ENCODE assay signal across 19 cellular contexts in the genomic region with DNA sequence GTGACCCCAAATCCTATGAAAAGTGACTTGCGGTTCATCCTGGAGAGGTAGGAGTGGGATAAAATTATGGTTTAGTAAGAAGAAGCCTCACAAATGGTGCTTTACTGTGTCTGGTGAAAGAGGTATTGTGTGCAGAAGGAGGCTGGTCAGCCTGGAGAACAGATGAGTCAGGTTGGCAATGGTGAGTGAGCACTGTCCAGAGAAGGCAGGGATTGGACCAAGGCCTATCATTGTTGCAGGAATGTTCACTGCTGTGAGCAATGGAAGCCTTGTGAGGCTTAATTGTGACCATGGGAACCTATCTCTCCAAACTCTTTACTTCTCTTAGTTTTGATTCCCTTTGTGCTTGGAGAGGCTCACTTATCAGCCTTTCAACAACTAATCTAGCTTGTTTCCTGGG.
DNase-seq lines count a peak whose midpoint lies in the region; ATAC-seq and TF ChIP-seq lines count a peak whose summit lies in the region.
"Had no signal": no experiment of that assay in that cellular context is flagged by ENCODE, and none has a peak within 500 bp of the region (broad histone marks: within the 10 kb centered on the region; RNA-seq: fewer than 3 reads in every experiment).

No MANE protein-coding gene starts in this region.

- peaks cover 6% of the 10 kb centered on the region for H3K4me1 ChIP-seq in RWPE2 (ENCODE audit: insufficient read depth, poor library complexity, severe bottlenecking)
- peaks cover 0 to 6% of the 10 kb centered on the region in 2 donors for H3K4me1 ChIP-seq in neuronal stem cell (ENCODE audit: control insufficient read depth in 2 of 2, insufficient read depth in 1 of 2, low read depth in 1 of 2, low read length in 2 of 2)
- H3K4me1 ChIP-seq: gastrocnemius medialis, right lobe of liver had no signal

- H3K27me3 Mint-ChIP-seq in activated T-helper 1 cell treated with anti-CD3 and anti-CD28 coated beads, Interleukin-12 subunit alpha, Interleukin-12 subunit beta, Interleukin-2, Interleukin-4 antibody, amounts not matched to agents 30 ng/mL and 10 ng/mL and 1 ng/mL, durations not matched to agents 14 hours and 24 hours and 36 hours (ENCODE audit: insufficient read depth): peaks cover 9% of the 10 kb centered on the region

- no peak overlapping the region for H3K18ac ChIP-seq in neuronal stem cell (ENCODE audit: low read length)

- H3K9me3 ChIP-seq in RWPE2 (ENCODE audit: severe bottlenecking) (no peaks in the 10 kb centered on the region), neuronal stem cell (replicated peaks in 1 of 2; ENCODE audit: control insufficient read depth in 2 of 2, insufficient read depth in 1 of 2, low read depth in 1 of 2, low read length in 2 of 2) (no peaks in the 10 kb centered on the region)
- H3K9me3 ChIP-seq: gastrocnemius medialis, right lobe of liver had no signal

- no peak overlapping the region for H3K27ac ChIP-seq in RWPE2 (ENCODE audit: poor library complexity, severe bottlenecking)
- no peak overlapping the region for H3K27ac ChIP-seq in epithelial cell of prostate
- no peak overlapping the region for H3K27ac ChIP-seq in neuronal stem cell (replicated peaks; ENCODE audit: low read length)
- H3K27ac ChIP-seq: gastrocnemius medialis, right lobe of liver had no signal

- no peak overlapping the region for H2AFZ ChIP-seq in neuronal stem cell (ENCODE audit: low read length)

- H2BK5ac ChIP-seq in neuronal stem cell (ENCODE audit: low read length): no peak overlapping the region

- no peak overlapping the region for H3K4me2 ChIP-seq in neuronal stem cell (ENCODE audit: insufficient read depth, low read length, poor library complexity, severe bottlenecking)

- no peak for TF ChIP-seq CTCF in RWPE2 (IDR thresholded peaks at IDR 0.05; ENCODE audit: poor library complexity, severe bottlenecking)

- no peak overlapping the region for H3K4ac ChIP-seq in neuronal stem cell (ENCODE audit: low read length)

- no peak overlapping the region for H3K23ac ChIP-seq in neuronal stem cell (ENCODE audit: low read depth, low read length, poor library complexity)

- no peak overlapping the region for H2BK15ac ChIP-seq in neuronal stem cell (ENCODE audit: low read length)

- no peak overlapping the region for H3K4me3 ChIP-seq in RWPE2 (ENCODE audit: severe bottlenecking)
- H3K4me3 ChIP-seq in neuronal stem cell (ENCODE audit: low read length in 2 of 2): no peak overlapping the region
- H3K4me3 ChIP-seq: gastrocnemius medialis, right lobe of liver had no signal

- H3K36me3 ChIP-seq in RWPE2 (ENCODE audit: low read depth) (no peaks in the 10 kb centered on the region), neuronal stem cell (replicated peaks in 1 of 2; ENCODE audit: control insufficient read depth in 2 of 2, insufficient read depth in 2 of 2, low read length in 2 of 2) (no peaks in the 10 kb centered on the region)
- H3K36me3 ChIP-seq: gastrocnemius medialis, right lobe of liver had no signal

- peak; percentile 68; the same call in 2 of the 3 replicates for ATAC-seq in RWPE2 (ENCODE audit: low read depth)
- ATAC-seq: gastrocnemius medialis, right lobe of liver had no signal

- no peak overlapping the region for H3K9ac ChIP-seq in neuronal stem cell (ENCODE audit: low read depth, low read length, poor library complexity)

- H2BK120ac ChIP-seq in neuronal stem cell (ENCODE audit: low read depth, low read length): no peak overlapping the region

- no peak overlapping the region for H4K91ac ChIP-seq in neuronal stem cell (ENCODE audit: low read depth, low read length, poor library complexity)

- H3K27me3 ChIP-seq in RWPE2 (ENCODE audit: insufficient read depth, poor library complexity, severe bottlenecking) (no peaks in the 10 kb centered on the region), neuronal stem cell (ENCODE audit: control insufficient read depth in 3 of 3, insufficient read depth in 3 of 3, low read depth in 1 of 3, low read length in 3 of 3) (no peaks in the 10 kb centered on the region)
- H3K27me3 ChIP-seq: gastrocnemius medialis, right lobe of liver had no signal

- H3K36me3 Mint-ChIP-seq in activated T-helper 1 cell treated with anti-CD3 and anti-CD28 coated beads, Interleukin-12 subunit alpha, Interleukin-12 subunit beta, Interleukin-2, Interleukin-4 antibody, amounts not matched to agents 30 ng/mL and 10 ng/mL and 1 ng/mL, durations not matched to agents 14 hours and 24 hours and 36 hours (ENCODE audit: low read depth): no peaks in the 10 kb centered on the region
- H3K36me3 Mint-ChIP-seq: activated naive CD4-positive, alpha-beta T cell treated with anti-CD3 and anti-CD28 coated beads, Interleukin-2, amount 10 ng/mL, durations not matched to agents 7 days and 5 days; brain had no signal

- no peak overlapping the region for H2BK12ac ChIP-seq in neuronal stem cell (ENCODE audit: low read length)

- WGBS in neuronal stem cell (ENCODE audit: extremely low coverage in 2 of 2, insufficient read length in 2 of 2, insufficient replicate concordance in 1 of 2), 2 donors: no CpG with 5 or more reads among the region's 1 CpG

- H3K14ac ChIP-seq in neuronal stem cell (ENCODE audit: low read length): no peak overlapping the region

- DNase-seq in ELR (ENCODE audit: low read depth): peak; percentile 68
- DNase-seq in RWPE2 (ENCODE audit: low spot score): no peak
- peak; percentile 16 for DNase-seq in epithelial cell of prostate (ENCODE audit: low read depth, low spot score)
- DNase-seq in neuronal stem cell (ENCODE audit: low spot score): no peak
- DNase-seq in NCI-H128 (lab: John Stamatoyannopoulos, UW; ENCODE audit: unreplicated experiment): no peak
- no peak for DNase-seq in activated T-helper 1 cell treated with anti-CD3 and anti-CD28 coated beads, Interleukin-12 subunit alpha, Interleukin-12 subunit beta, Interleukin-2, Interleukin-4 antibody, amounts not matched to agents 30 ng/mL and 10 ng/mL and 1 ng/mL, durations not matched to agents 14 hours and 24 hours and 36 hours (ENCODE audit: low spot score)
- DNase-seq in activated CD8-positive, alpha-beta memory T cell treated with anti-CD3 and anti-CD28 coated beads, Interleukin-2, amount 50 U/mL, for 48 hours: no peak
- no peak for DNase-seq in NAMALWA (ENCODE audit: low spot score)
- DNase-seq: activated CD8-positive, alpha-beta memory T cell treated with anti-CD3 and anti-CD28 coated beads, Interleukin-2, amount 50 U/mL, for 4 hours; activated naive CD4-positive, alpha-beta T cell treated with anti-CD3 and anti-CD28 coated beads, Interleukin-2, amount 10 ng/mL, durations not matched to agents 7 days and 5 days; effector CD8-positive, alpha-beta T cell; gastrocnemius medialis; H7; NCI-H1694 treated with DMSO at 0.1 percent for 48 hours; NCI-H446; right lobe of liver; stimulated activated CD4-positive, alpha-beta T cell treated with anti-CD3 and anti-CD28 coated beads, Interleukin-1b, Interleukin-23, amount 100 ng/mL, for 48 hours had no signal

- H4K8ac ChIP-seq in neuronal stem cell (ENCODE audit: low read depth, low read length): peak overlapping the region; percentile 52

- no peak overlapping the region for H2AK5ac ChIP-seq in neuronal stem cell (ENCODE audit: low read depth, low read length)

- H3K4me3 Mint-ChIP-seq in activated T-helper 1 cell treated with anti-CD3 and anti-CD28 coated beads, Interleukin-12 subunit alpha, Interleukin-12 subunit beta, Interleukin-2, Interleukin-4 antibody, amounts not matched to agents 30 ng/mL and 10 ng/mL and 1 ng/mL, durations not matched to agents 14 hours and 24 hours and 36 hours: no peak overlapping the region
- H3K4me3 Mint-ChIP-seq: activated naive CD4-positive, alpha-beta T cell treated with anti-CD3 and anti-CD28 coated beads, Interleukin-2, amount 10 ng/mL, durations not matched to agents 7 days and 5 days; brain; T-helper 2 cell treated with Interferon-gamma antibody and Interleukin-4, amounts not matched to agents 5 μg/mL and 100 μg/mL, for 36 hours had no signal

- H3K9me3 Mint-ChIP-seq in activated T-helper 1 cell treated with anti-CD3 and anti-CD28 coated beads, Interleukin-12 subunit alpha, Interleukin-12 subunit beta, Interleukin-2, Interleukin-4 antibody, amounts not matched to agents 30 ng/mL and 10 ng/mL and 1 ng/mL, durations not matched to agents 14 hours and 24 hours and 36 hours: no peaks in the 10 kb centered on the region
- H3K9me3 Mint-ChIP-seq: activated naive CD4-positive, alpha-beta T cell treated with anti-CD3 and anti-CD28 coated beads, Interleukin-2, amount 10 ng/mL, durations not matched to agents 7 days and 5 days; brain; T-helper 2 cell treated with Interferon-gamma antibody and Interleukin-4, amounts not matched to agents 5 μg/mL and 100 μg/mL, for 36 hours had no signal

- no peak overlapping the region for H3K27ac Mint-ChIP-seq in activated T-helper 1 cell treated with anti-CD3 and anti-CD28 coated beads, Interleukin-12 subunit alpha, Interleukin-12 subunit beta, Interleukin-2, Interleukin-4 antibody, amounts not matched to agents 30 ng/mL and 10 ng/mL and 1 ng/mL, durations not matched to agents 14 hours and 24 hours and 36 hours
- H3K27ac Mint-ChIP-seq: activated naive CD4-positive, alpha-beta T cell treated with anti-CD3 and anti-CD28 coated beads, Interleukin-2, amount 10 ng/mL, durations not matched to agents 7 days and 5 days; brain; T-helper 2 cell treated with Interferon-gamma antibody and Interleukin-4, amounts not matched to agents 5 μg/mL and 100 μg/mL, for 36 hours had no signal

- intact Hi-C loops in activated T-helper 1 cell treated with anti-CD3 and anti-CD28 coated beads, Interleukin-12 subunit alpha, Interleukin-12 subunit beta, Interleukin-2, Interleukin-4 antibody, amounts not matched to agents 30 ng/mL and 10 ng/mL and 1 ng/mL, durations not matched to agents 14 hours and 24 hours and 36 hours (cut with micrococcal nuclease): no loop called here

- peaks cover 2% of the 10 kb centered on the region for H3K4me1 Mint-ChIP-seq in activated T-helper 1 cell treated with anti-CD3 and anti-CD28 coated beads, Interleukin-12 subunit alpha, Interleukin-12 subunit beta, Interleukin-2, Interleukin-4 antibody, amounts not matched to agents 30 ng/mL and 10 ng/mL and 1 ng/mL, durations not matched to agents 14 hours and 24 hours and 36 hours (ENCODE audit: low read depth)

- no peaks in the 10 kb centered on the region for H3K79me1 ChIP-seq in neuronal stem cell (ENCODE audit: low read depth, low read length)

Comparison
In these comparisons a context has a peak if more than half of its experiments do, and no peak if none do; other contexts are left out.
1. DNase-seq: peak in ELR (single experiment) and epithelial cell of prostate (single experiment); none in RWPE2 (single experiment), neuronal stem cell (single experiment), NCI-H128 (single experiment), activated T-helper 1 cell treated with anti-CD3 and anti-CD28 coated beads, Interleukin-12 subunit alpha, Interleukin-12 subunit beta, Interleukin-2, Interleukin-4 antibody, amounts not matched to agents 30 ng/mL and 10 ng/mL and 1 ng/mL, durations not matched to agents 14 hours and 24 hours and 36 hours (single experiment), activated CD8-positive, alpha-beta memory T cell treated with anti-CD3 and anti-CD28 coated beads, Interleukin-2, amount 50 U/mL, for 48 hours (single experiment) and NAMALWA (single experiment).